In genomic region chr14:73457050-73457934, GRCh38 we compare ENCODE assay signal across 8 cellular contexts. TPM values are rescaled to one million over a fixed set of nuclear protein-coding genes. Genes with fewer than 3 reads are reported as not detected.
DNase-seq lines count a peak whose midpoint lies in the region; ATAC-seq and TF ChIP-seq lines count a peak whose summit lies in the region.

No MANE protein-coding gene starts in this region.

- DNase-seq in CD8-positive, alpha-beta memory T cell, result peak in 3 of 5 donors; percentile 6 to 54 (median 17)
- DNase-seq in HT1080 (ENCODE audit: low read depth), result peak; percentile 43
- peak; percentile 19 for DNase-seq in activated CD4-positive, alpha-beta T cell treated with anti-CD3 and anti-CD28 coated beads, Interleukin-2, amount 10 ng/mL, durations not matched to agents 7 days and 5 days
- DNase-seq in epithelial cell of esophagus (ENCODE audit: low read depth), result peak; percentile 62
- DNase-seq in ureter (ENCODE audit: low spot score), result peak; percentile 53

- ATAC-seq in GM18519 (IDR thresholded peaks at IDR 0.05; ENCODE audit: low FRiP score, unreplicated experiment) (no peak), GM19463 (IDR thresholded peaks at IDR 0.05; ENCODE audit: unreplicated experiment) (no peak)

- H3K9me3 ChIP-seq in CD8-positive, alpha-beta memory T cell (ENCODE audit: low read length), result no peaks in the 10 kb centered on the region
- no peaks in the 10 kb centered on the region for H3K9me3 ChIP-seq in mucosa of rectum (ENCODE audit: control insufficient read depth in 2 of 2, low read length in 2 of 2)

- POLR2A ChIA-PET in CD8-positive, alpha-beta memory T cell (lab: Charles Lee), result no interaction called here
- POLR2A ChIA-PET in activated CD4-positive, alpha-beta T cell treated with anti-CD3 and anti-CD28 coated beads, Interleukin-2, amount 10 ng/mL, durations not matched to agents 7 days and 5 days (lab: Charles Lee), result interaction anchor here (0.5 kb wide), 1 partner anchor 153 kb away, joined by 6 read pairs; no protein-coding TSS in a partner anchor

- H3K27me3 ChIP-seq in CD8-positive, alpha-beta memory T cell (ENCODE audit: insufficient read depth, low read length, poor library complexity, severe bottlenecking), result no peaks in the 10 kb centered on the region
- H3K27me3 ChIP-seq in mucosa of rectum (ENCODE audit: control insufficient read depth in 2 of 2, insufficient read depth in 2 of 2, low read length in 2 of 2), result no peaks in the 10 kb centered on the region

- H3K36me3 Mint-ChIP-seq in CD8-positive, alpha-beta memory T cell, result peaks cover 0 to 6% (median 0%) of the 10 kb centered on the region in 3 donors
- peaks cover 4% of the 10 kb centered on the region for H3K36me3 Mint-ChIP-seq in activated CD4-positive, alpha-beta T cell treated with anti-CD3 and anti-CD28 coated beads, Interleukin-2, amount 10 ng/mL, durations not matched to agents 7 days and 5 days (ENCODE audit: low read depth)

- peak overlapping the region; percentile 71 for H3K27ac ChIP-seq in CD8-positive, alpha-beta memory T cell (ENCODE audit: low read depth, low read length)
- peak overlapping the region; percentile 90 for H3K27ac ChIP-seq in mucosa of rectum (ENCODE audit: low read depth in 2 of 2, low read length in 2 of 2)

- CTCF ChIA-PET in CD8-positive, alpha-beta memory T cell (lab: Charles Lee), result interaction anchor here (1.0 to 1.4 kb wide), 3 partner anchors 12 to 33 kb away, joined by 3 to 4 read pairs (median 3); partner anchors contain the start of gene RIOX1
- CTCF ChIA-PET in activated CD4-positive, alpha-beta T cell treated with anti-CD3 and anti-CD28 coated beads, Interleukin-2, amount 10 ng/mL, durations not matched to agents 7 days and 5 days (lab: Charles Lee), result interaction anchor here (0.7 to 1.7 kb wide), 3 partner anchors 10 to 494 kb away, joined by 3 to 21 read pairs (median 3); no protein-coding TSS in a partner anchor

- H3K4me3 ChIP-seq in CD8-positive, alpha-beta memory T cell (ENCODE audit: low read length), result peak overlapping the region; percentile 68
- peak overlapping the region; percentile 80 for H3K4me3 ChIP-seq in epithelial cell of esophagus (ENCODE audit: low read length)
- H3K4me3 ChIP-seq in mucosa of rectum (ENCODE audit: low read length in 2 of 2), result peak overlapping the region; percentile 78 to 90

- H3K9me3 Mint-ChIP-seq in CD8-positive, alpha-beta memory T cell, result no peaks in the 10 kb centered on the region
- H3K9me3 Mint-ChIP-seq in activated CD4-positive, alpha-beta T cell treated with anti-CD3 and anti-CD28 coated beads, Interleukin-2, amount 10 ng/mL, durations not matched to agents 7 days and 5 days, result no peaks in the 10 kb centered on the region

- peak overlapping the region; percentile 84 to 94 for H3K9ac ChIP-seq in mucosa of rectum (ENCODE audit: low read depth in 1 of 2, low read length in 2 of 2)

- peaks cover 39 to 56% (median 51%) of the 10 kb centered on the region in 3 donors for H3K4me1 Mint-ChIP-seq in CD8-positive, alpha-beta memory T cell
- peaks cover 44% of the 10 kb centered on the region for H3K4me1 Mint-ChIP-seq in activated CD4-positive, alpha-beta T cell treated with anti-CD3 and anti-CD28 coated beads, Interleukin-2, amount 10 ng/mL, durations not matched to agents 7 days and 5 days

- peaks cover 26% of the 10 kb centered on the region for H3K4me1 ChIP-seq in CD8-positive, alpha-beta memory T cell (ENCODE audit: insufficient read depth, low read length)
- peaks cover 42 to 53% of the 10 kb centered on the region in 2 donors for H3K4me1 ChIP-seq in mucosa of rectum (ENCODE audit: control insufficient read depth in 2 of 2, insufficient read depth in 2 of 2, low read length in 2 of 2)

- H3K36me3 ChIP-seq in CD8-positive, alpha-beta memory T cell (ENCODE audit: insufficient read depth, low read length), result no peaks in the 10 kb centered on the region
- no peaks in the 10 kb centered on the region for H3K36me3 ChIP-seq in mucosa of rectum (ENCODE audit: control insufficient read depth in 2 of 2, insufficient read depth in 2 of 2, low read length in 2 of 2)

- no peak for TF ChIP-seq CTCF in epithelial cell of esophagus (IDR thresholded peaks at IDR 0.05; ENCODE audit: insufficient read depth, low read depth, low read length, missing control alignments)

- H3K4me3 Mint-ChIP-seq in CD8-positive, alpha-beta memory T cell, result peak overlapping the region; percentile 89 to 100 (median 97)
- peak overlapping the region; percentile 95 for H3K4me3 Mint-ChIP-seq in activated CD4-positive, alpha-beta T cell treated with anti-CD3 and anti-CD28 coated beads, Interleukin-2, amount 10 ng/mL, durations not matched to agents 7 days and 5 days

- peak overlapping the region; percentile 20 to 98 (median 72) for H3K27ac Mint-ChIP-seq in CD8-positive, alpha-beta memory T cell
- H3K27ac Mint-ChIP-seq in activated CD4-positive, alpha-beta T cell treated with anti-CD3 and anti-CD28 coated beads, Interleukin-2, amount 10 ng/mL, durations not matched to agents 7 days and 5 days, result peak overlapping the region; percentile 68

- H3K27me3 Mint-ChIP-seq in CD8-positive, alpha-beta memory T cell, result no peaks in the 10 kb centered on the region
- H3K27me3 Mint-ChIP-seq in activated CD4-positive, alpha-beta T cell treated with anti-CD3 and anti-CD28 coated beads, Interleukin-2, amount 10 ng/mL, durations not matched to agents 7 days and 5 days, result no peaks in the 10 kb centered on the region

RNA-seq across cellular contexts. Expression of gene NUMB, which starts 1.1 kb away (rescaled TPM):
- 10 to 100 TPM; 36.5 to 38.5 TPM for total RNA-seq in CD8-positive, alpha-beta memory T cell
- polyA plus RNA-seq in CD8-positive, alpha-beta memory T cell, result 39.0 TPM
- total RNA-seq in HT1080 (2014; rRNA removed; shearing (Covaris generic)), result 16.7 and 21.8 TPM in 2 replicates
- polyA plus RNA-seq in HT1080 (2015; cell fraction: cytosol; rRNA removed), result 51.4 and 62.6 TPM in 2 replicates
- 99.3 and 108 TPM in 2 replicates for polyA plus RNA-seq in HT1080 (2015; cell fraction: nucleus; rRNA removed)
- total RNA-seq in activated CD4-positive, alpha-beta T cell treated with anti-CD3 and anti-CD28 coated beads, Interleukin-2, amount 10 ng/mL, durations not matched to agents 7 days and 5 days, result 10 to 100 TPM; 39.6 to 49.6 TPM
- 83.7 TPM for total RNA-seq in ureter

RNA-seq across cellular contexts. Expression of gene RIOX1, which starts 33.4 kb away (rescaled TPM):
- 10 to 100 TPM; 27.2 to 27.8 TPM for total RNA-seq in CD8-positive, alpha-beta memory T cell
- 35.3 TPM for polyA plus RNA-seq in CD8-positive, alpha-beta memory T cell
- total RNA-seq in HT1080 (2014; rRNA removed; shearing (Covaris generic)), result 0.13 and 0.43 TPM in 2 replicates
- polyA plus RNA-seq in HT1080 (2015; cell fraction: cytosol; rRNA removed), result 0.38 and 0.59 TPM in 2 replicates
- polyA plus RNA-seq in HT1080 (2015; cell fraction: nucleus; rRNA removed), result 0.52 and 0.68 TPM in 2 replicates
- 10 to 100 TPM; 20.2 to 20.9 TPM for total RNA-seq in activated CD4-positive, alpha-beta T cell treated with anti-CD3 and anti-CD28 coated beads, Interleukin-2, amount 10 ng/mL, durations not matched to agents 7 days and 5 days
- total RNA-seq in ureter, result 13.5 TPM

Comparison
In these comparisons a context has a peak if more than half of its experiments do, and no peak if none do; other contexts are left out.
1. RNA of gene RIOX1, which starts 33.4 kb away (total RNA-seq): 27.2 to 27.8 TPM in CD8-positive, alpha-beta memory T cell, 20.2 to 20.9 TPM in activated CD4-positive, alpha-beta T cell treated with anti-CD3 and anti-CD28 coated beads, Interleukin-2, amount 10 ng/mL, durations not matched to agents 7 days and 5 days and 13.5 TPM in ureter (single experiment); 0.13 to 0.43 TPM in HT1080; every median in the first group is over 10 times any median in the second.
2. Peak in every context shown above with its lines, with median percentiles within 50 percentile points of each other: DNase-seq and H3K4me3 ChIP-seq.